19 cellular contexts compared by ENCODE assay signal in genomic region chr21:37753122-37753599, GRCh38.
"Had no signal": no experiment of that assay in that cellular context is flagged by ENCODE, and none has a peak within 500 bp of the region (broad histone marks: within the 10 kb centered on the region; RNA-seq: fewer than 3 reads in every experiment).

No MANE protein-coding gene starts in this region.

- H3K4me3 ChIP-seq: cardiac muscle cell, coronary artery, gastrocnemius medialis, mucosa of descending colon, thyroid gland had no signal

- H3K36me3 ChIP-seq: cardiac muscle cell, gastrocnemius medialis, thyroid gland had no signal

- H3K27ac ChIP-seq: cardiac muscle cell, coronary artery, gastrocnemius medialis, thyroid gland had no signal

- H3K4me1 ChIP-seq: gastrocnemius medialis, thyroid gland had no signal

- H3K9me3 ChIP-seq: gastrocnemius medialis, mucosa of descending colon, thyroid gland had no signal

- ATAC-seq: activated CD8-positive, alpha-beta memory T cell treated with anti-CD3 and anti-CD28 coated beads, Interleukin-2, amount 10 ng/mL, durations not matched to agents 7 days and 5 days; activated T-helper 17 cell treated with anti-CD3 and anti-CD28 coated beads, Interleukin-2, amount 50 U/mL, for 72 hours; gastrocnemius medialis; mucosa of descending colon had no signal

- H3K27me3 ChIP-seq: cardiac muscle cell, gastrocnemius medialis, thyroid gland had no signal

- DNase-seq: activated B cell treated with CpG ODN at 0.5 μM for 24 hours; activated CD4-positive, alpha-beta memory T cell treated with anti-CD3 and anti-CD28 coated beads, Interleukin-2, amount 10 ng/mL, durations not matched to agents 7 days and 5 days; activated CD4-positive, alpha-beta T cell treated with anti-CD3 and anti-CD28 coated beads for 48 hours; activated CD8-positive, alpha-beta memory T cell treated with anti-CD3 and anti-CD28 coated beads, Interleukin-2, amount 10 ng/mL, durations not matched to agents 7 days and 5 days; activated naive CD4-positive, alpha-beta T cell; activated naive CD8-positive, alpha-beta T cell treated with anti-CD3 and anti-CD28 coated beads for 36 hours; activated T-cell treated with anti-CD3 and anti-CD28 coated beads, Interleukin-2, amount 50 U/mL, for 1 hour; amniotic stem cell; gastrocnemius medialis; immature natural killer cell; mucosa of descending colon; naive B cell; stimulated activated CD4-positive, alpha-beta T cell treated with anti-CD3 and anti-CD28 coated beads, Interleukin-12 subunit alpha, Interleukin-12 subunit beta, amount 100 ng/mL, for 4 hours; stimulated activated CD4-positive, alpha-beta T cell treated with anti-CD3 and anti-CD28 coated beads, Interleukin-1b, Interleukin-23, amount 100 ng/mL, for 48 hours; stimulated activated naive CD4-positive, alpha-beta T cell treated with Interleukin-2 at 50 U/mL for 16 hours; thyroid gland had no signal
